In genomic region chr3:4627651-4628375, GRCh38 we compare ENCODE assay signal across 31 cellular contexts.
"Had no signal": no experiment of that assay in that cellular context is flagged by ENCODE, and none has a peak within 500 bp of the region (broad histone marks: within the 10 kb centered on the region; RNA-seq: fewer than 3 reads in every experiment).

No MANE protein-coding gene starts in this region.

- H3K4me2 ChIP-seq: neural progenitor cell, smooth muscle cell had no signal

- DNase-seq: effector CD8-positive, alpha-beta T cell; endodermal cell; foreskin keratinocyte; glutamatergic neuron; heart right ventricle; hippocampal formation; left cardiac atrium; left lung; mesenchymal stem cell; mucosa of descending colon; naive B cell; stimulated activated CD4-positive, alpha-beta T cell treated with anti-CD3 and anti-CD28 coated beads, Interleukin-12 subunit alpha, Interleukin-12 subunit beta, amount 100 ng/mL, for 4 hours; stimulated activated CD4-positive, alpha-beta T cell treated with anti-CD3 and anti-CD28 coated beads, Interleukin-1b, Interleukin-23, amount 100 ng/mL, for 48 hours; stimulated activated CD4-positive, alpha-beta T cell treated with anti-CD3 and anti-CD28 coated beads, Interleukin-4, amount 100 ng/mL, for 1 hour; stimulated activated CD8-positive, alpha-beta memory T cell treated with anti-CD3 and anti-CD28 coated beads, Interleukin-4, amount 100 ng/mL, for 48 hours; stimulated activated naive CD4-positive, alpha-beta T cell; substantia nigra; testis; upper lobe of left lung had no signal

- H3K9ac ChIP-seq: neural progenitor cell, parathyroid adenoma had no signal

- H3K27ac ChIP-seq: epithelial cell of prostate, esophagus muscularis mucosa, foreskin keratinocyte, heart right ventricle, left lung, neural progenitor cell, parathyroid adenoma, right atrium auricular region, testis, tibial nerve, upper lobe of left lung had no signal

- H3K79me2 ChIP-seq: parathyroid adenoma had no signal

- H3K9me3 ChIP-seq: esophagus muscularis mucosa, heart right ventricle, left lung, mucosa of descending colon, right atrium auricular region, testis, tibial nerve, upper lobe of left lung had no signal

- H3K4me3 ChIP-seq: esophagus muscularis mucosa, heart right ventricle, left lung, mucosa of descending colon, neural progenitor cell, right atrium auricular region, smooth muscle cell, testis, tibial nerve, upper lobe of left lung had no signal

- H2AFZ ChIP-seq: neural progenitor cell, parathyroid adenoma had no signal

- H3K36me3 ChIP-seq: left lung, neural progenitor cell, right atrium auricular region had no signal

- FAIRE-seq: colon, islet of Langerhans, urothelium cell line had no signal

- ATAC-seq: foreskin keratinocyte; heart right ventricle; left cardiac atrium; left lung; mucosa of descending colon; natural killer cell treated with Interleukin-12 subunit alpha and Interleukin-12 subunit beta and Interleukin-15 and Interleukin-18, amount 100 ng/mL, for 72 hours; sciatic nerve had no signal

- H3K4me1 ChIP-seq: foreskin keratinocyte, left lung, neural progenitor cell, parathyroid adenoma, right atrium auricular region, testis, tibial nerve, upper lobe of left lung had no signal

- H3K27me3 ChIP-seq: esophagus muscularis mucosa, foreskin keratinocyte, heart right ventricle, left lung, neural progenitor cell, right atrium auricular region, testis, tibial nerve, upper lobe of left lung had no signal
